24 cellular contexts compared by ENCODE assay signal in genomic region chr3:81958967-81959625, GRCh38.
DNase-seq lines count a peak whose midpoint lies in the region; TF ChIP-seq lines count a peak whose summit lies in the region.
"Had no signal": no experiment of that assay in that cellular context is flagged by ENCODE, and none has a peak within 500 bp of the region (broad histone marks: within the 10 kb centered on the region; RNA-seq: fewer than 3 reads in every experiment).

No MANE protein-coding gene starts in this region.

- H3K4me1 Mint-ChIP-seq in activated CD4-positive, alpha-beta T cell treated with anti-CD3 and anti-CD28 coated beads, Interleukin-2, amount 10 ng/mL, durations not matched to agents 24 days and 14 days = no peaks in the 10 kb centered on the region
- H3K4me1 Mint-ChIP-seq: CD8-positive, alpha-beta memory T cell; naive B cell had no signal

- H3K27ac ChIP-seq in fibroblast of lung (ENCODE audit: insufficient read depth, low read length) (no peak overlapping the region), Peyer's patch (no peak overlapping the region)
- H3K27ac ChIP-seq: spleen, thyroid gland had no signal

- H3K36me3 Mint-ChIP-seq in activated CD4-positive, alpha-beta T cell treated with anti-CD3 and anti-CD28 coated beads, Interleukin-2, amount 10 ng/mL, durations not matched to agents 24 days and 14 days (ENCODE audit: low read depth) = no peaks in the 10 kb centered on the region
- H3K36me3 Mint-ChIP-seq: CD8-positive, alpha-beta memory T cell; naive B cell had no signal

- no peak overlapping the region for H3K27ac Mint-ChIP-seq in activated CD4-positive, alpha-beta T cell treated with anti-CD3 and anti-CD28 coated beads, Interleukin-2, amount 10 ng/mL, durations not matched to agents 24 days and 14 days
- H3K27ac Mint-ChIP-seq: activated T-cell treated with anti-CD3 and anti-CD28 coated beads, Interleukin-2, amount 50 U/mL, for 24 hours; CD8-positive, alpha-beta memory T cell; naive B cell had no signal

- TF ChIP-seq CTCF in AG09309 (IDR thresholded peaks at IDR 0.05; ENCODE audit: control insufficient read depth, insufficient read depth, low read depth, low read length, missing control alignments) = no peak
- no peak for TF ChIP-seq CTCF in fibroblast of lung (conservative IDR thresholded peaks at IDR 0.05 in 1 of 2, IDR thresholded peaks at IDR 0.05 in 1 of 2; ENCODE audit: low read depth in 1 of 2, low read length in 2 of 2)
- TF ChIP-seq CTCF in Peyer's patch (IDR thresholded peaks at IDR 0.05) = no peak

- H3K4me2 ChIP-seq in fibroblast of lung (ENCODE audit: extremely low read depth, insufficient read depth, low read length) = no peak overlapping the region

- no peak overlapping the region for H3K4me3 Mint-ChIP-seq in activated CD4-positive, alpha-beta T cell treated with anti-CD3 and anti-CD28 coated beads, Interleukin-2, amount 10 ng/mL, durations not matched to agents 24 days and 14 days
- H3K4me3 Mint-ChIP-seq: activated T-cell treated with anti-CD3 and anti-CD28 coated beads, Interleukin-2, amount 50 U/mL, for 24 hours; CD8-positive, alpha-beta memory T cell; naive B cell had no signal

- no peaks in the 10 kb centered on the region for H4K20me1 ChIP-seq in fibroblast of lung (ENCODE audit: control insufficient read depth, extremely low read depth, insufficient read depth, low read length)

- H3K79me2 ChIP-seq in fibroblast of lung (ENCODE audit: control insufficient read depth, insufficient read depth, low read length) = no peaks in the 10 kb centered on the region

- no peak for TF ChIP-seq POLR2A in Peyer's patch (IDR thresholded peaks at IDR 0.05)

- no peaks in the 10 kb centered on the region for H3K36me3 ChIP-seq in fibroblast of lung (ENCODE audit: control insufficient read depth, insufficient read depth, low read length)
- H3K36me3 ChIP-seq in Peyer's patch = no peaks in the 10 kb centered on the region
- H3K36me3 ChIP-seq: spleen, thyroid gland had no signal

- no peaks in the 10 kb centered on the region for H3K27me3 Mint-ChIP-seq in activated CD4-positive, alpha-beta T cell treated with anti-CD3 and anti-CD28 coated beads, Interleukin-2, amount 10 ng/mL, durations not matched to agents 24 days and 14 days
- H3K27me3 Mint-ChIP-seq: activated T-cell treated with anti-CD3 and anti-CD28 coated beads, Interleukin-2, amount 50 U/mL, for 24 hours; CD8-positive, alpha-beta memory T cell; naive B cell had no signal

- H3K9me3 Mint-ChIP-seq in activated CD4-positive, alpha-beta T cell treated with anti-CD3 and anti-CD28 coated beads, Interleukin-2, amount 10 ng/mL, durations not matched to agents 24 days and 14 days = no peaks in the 10 kb centered on the region
- H3K9me3 Mint-ChIP-seq: activated T-cell treated with anti-CD3 and anti-CD28 coated beads, Interleukin-2, amount 50 U/mL, for 24 hours had no signal

- intact Hi-C loops in activated CD4-positive, alpha-beta T cell treated with anti-CD3 and anti-CD28 coated beads, Interleukin-2, amount 10 ng/mL, durations not matched to agents 24 days and 14 days (cut with micrococcal nuclease) = no loop called here

- H3K4me1 ChIP-seq in fibroblast of lung (ENCODE audit: control insufficient read depth, extremely low read depth, insufficient read depth, low read length) (no peaks in the 10 kb centered on the region), Peyer's patch (no peaks in the 10 kb centered on the region)
- H3K4me1 ChIP-seq: spleen, thyroid gland had no signal

- H3K4me3 ChIP-seq in AG09309 (ENCODE audit: control insufficient read depth, low read depth, low read length) = no peak overlapping the region
- H3K4me3 ChIP-seq in fibroblast of lung (replicated peaks in 1 of 4; ENCODE audit: control extremely low read depth in 1 of 4, insufficient read depth in 1 of 4, low read depth in 3 of 4, low read length in 4 of 4) = no peak overlapping the region
- no peak overlapping the region for H3K4me3 ChIP-seq in Peyer's patch
- H3K4me3 ChIP-seq: spleen, thyroid gland had no signal

- H3K27me3 ChIP-seq in fibroblast of lung (ENCODE audit: control insufficient read depth, insufficient read depth, low read length) (no peaks in the 10 kb centered on the region), Peyer's patch (no peaks in the 10 kb centered on the region)
- H3K27me3 ChIP-seq: spleen, thyroid gland had no signal

- no peak overlapping the region for H3K9ac ChIP-seq in fibroblast of lung (ENCODE audit: insufficient read depth, low read length)

- H2AFZ ChIP-seq in fibroblast of lung (ENCODE audit: low read length) = no peak overlapping the region

- no peaks in the 10 kb centered on the region for H3K9me3 ChIP-seq in fibroblast of lung (ENCODE audit: control insufficient read depth, insufficient read depth, low read depth, low read length)
- no peaks in the 10 kb centered on the region for H3K9me3 ChIP-seq in Peyer's patch
- H3K9me3 ChIP-seq: spleen, thyroid gland had no signal

- DNase-seq in AG09309 (ENCODE audit: low read depth) (peak; percentile 18), GM04504 (ENCODE audit: low read depth) (peak; percentile 47), RPMI7951 (ENCODE audit: low read depth) (peak; percentile 19), fibroblast of lung (ENCODE audit: low read depth in 2 of 2) (peak; percentile 12 to 50), iPS-NIHi11 (ENCODE audit: low spot score) (no peak), Peyer's patch (no peak)
- DNase-seq in activated CD4-positive, alpha-beta T cell treated with anti-CD3 and anti-CD28 coated beads, Interleukin-2, amount 10 ng/mL, durations not matched to agents 24 days and 14 days = no peak
- no peak for DNase-seq in stimulated activated naive CD4-positive, alpha-beta T cell (lab: John Stamatoyannopoulos, UW)
- DNase-seq: activated T-cell treated with anti-CD3 and anti-CD28 coated beads, Interleukin-2, amount 50 U/mL, for 24 hours; caudate nucleus; CD8-positive, alpha-beta memory T cell; DMS153; GDM1; naive B cell; NCI-H1105 treated with DMSO at 0.1 percent for 48 hours; NCI-H2081; occipital lobe; PC-3; retina; spleen; stimulated activated CD4-positive, alpha-beta T cell treated with anti-CD3 and anti-CD28 coated beads, Interleukin-4, amount 100 ng/mL, for 1 hour; stimulated activated naive CD4-positive, alpha-beta T cell treated with Interleukin-2 at 50 U/mL for 16 hours; T-helper 9 cell; thyroid gland had no signal

Comparison
In these comparisons a context has a peak if more than half of its experiments do, and no peak if none do; other contexts are left out.
1. DNase-seq: peak in AG09309 (single experiment), GM04504 (single experiment), RPMI7951 (single experiment) and fibroblast of lung (2 of 2); none in iPS-NIHi11 (single experiment), activated CD4-positive, alpha-beta T cell treated with anti-CD3 and anti-CD28 coated beads, Interleukin-2, amount 10 ng/mL, durations not matched to agents 24 days and 14 days (single experiment), stimulated activated naive CD4-positive, alpha-beta T cell (0 of 6) and Peyer's patch (0 of 3).